1 cellular context compared by ENCODE assay signal in the genomic region with DNA sequence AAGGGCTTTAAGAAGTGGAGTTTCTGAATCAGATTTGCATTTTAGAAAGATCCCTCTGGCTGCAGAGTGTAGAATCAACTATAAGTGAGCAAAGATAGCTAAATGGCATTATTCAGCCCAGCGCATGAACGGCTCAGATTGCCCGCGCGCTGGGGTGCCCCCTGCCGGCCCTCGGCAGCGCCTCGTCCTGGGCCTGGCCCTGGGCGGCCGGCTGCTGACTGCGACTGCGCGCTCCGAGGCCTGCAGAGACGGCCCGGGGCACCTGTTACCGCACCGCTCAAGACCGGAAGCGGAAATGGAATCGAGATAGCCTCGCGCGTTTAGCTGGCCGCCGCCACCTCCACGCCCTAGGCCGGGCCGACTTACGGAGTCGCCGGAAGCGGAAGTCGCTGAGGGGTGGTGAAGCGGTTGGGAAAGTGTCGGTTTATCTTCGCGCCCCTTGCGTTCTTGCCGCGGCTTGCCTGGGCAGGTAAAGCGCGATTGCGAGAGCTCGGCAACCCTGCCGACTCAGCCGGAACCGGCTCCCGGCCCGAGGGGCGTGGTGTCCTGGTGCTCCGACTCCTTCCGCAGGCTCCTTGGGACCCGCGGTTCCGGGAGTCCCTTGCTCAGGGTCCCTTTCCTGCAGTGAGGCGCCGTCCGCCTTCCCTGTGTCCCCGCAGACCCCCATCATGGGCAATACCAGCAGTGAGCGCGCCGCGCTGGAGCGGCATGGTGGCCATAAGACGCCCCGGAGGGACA.
A peak's percentile ranks its signal among the peaks of the same experiment; 100 is the strongest.
TF ChIP-seq lines count a peak whose summit lies in the region.

A gene with protein sequence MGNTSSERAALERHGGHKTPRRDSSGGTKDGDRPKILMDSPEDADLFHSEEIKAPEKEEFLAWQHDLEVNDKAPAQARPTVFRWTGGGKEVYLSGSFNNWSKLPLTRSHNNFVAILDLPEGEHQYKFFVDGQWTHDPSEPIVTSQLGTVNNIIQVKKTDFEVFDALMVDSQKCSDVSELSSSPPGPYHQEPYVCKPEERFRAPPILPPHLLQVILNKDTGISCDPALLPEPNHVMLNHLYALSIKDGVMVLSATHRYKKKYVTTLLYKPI (plus strand): TSS at position 557 of the 738 bp plus-strand sequence. CDS start 112 bp downstream, at position 669.

TF ChIP-seq in HEK293, 187 proteins besides CTCF, POLR2A, EP300 and RAD21 (continued from another document and continues in another):
- TF ChIP-seq KLF10 (tag by site-specific recombination; IDR thresholded peaks at IDR 0.05) (no peak), ZNF404 (tag by site-specific recombination; IDR thresholded peaks at IDR 0.05) (no peak), ZNF571 (tag by site-specific recombination; IDR thresholded peaks at IDR 0.05) (no peak), ZNF426 (tag by site-specific recombination; IDR thresholded peaks at IDR 0.05) (no peak), ZNF521 (tag by site-specific recombination; IDR thresholded peaks at IDR 0.05) (no peak), ZNF292 (tag by site-specific recombination; IDR thresholded peaks at IDR 0.05; ENCODE audit: borderline replicate concordance, low read depth) (no peak), ZNF155 (tag by site-specific recombination; IDR thresholded peaks at IDR 0.05) (no peak), ZNF184 (tag by site-specific recombination; IDR thresholded peaks at IDR 0.05) (no peak), ZNF555 (tag by site-specific recombination; conservative IDR thresholded peaks at IDR 0.05) (no peak), ZNF768 (tag by site-specific recombination; IDR thresholded peaks at IDR 0.05) (no peak), ZBTB17 (tag by site-specific recombination; IDR thresholded peaks at IDR 0.05) (peak; percentile 82), ZNF174 (tag by site-specific recombination; IDR thresholded peaks at IDR 0.05) (no peak), ZNF202 (tag by site-specific recombination; IDR thresholded peaks at IDR 0.05; ENCODE audit: borderline replicate concordance) (no peak), ZBTB1 (tag by site-specific recombination; IDR thresholded peaks at IDR 0.05) (peak; percentile 100), PRDM1 (tag by site-specific recombination; IDR thresholded peaks at IDR 0.05) (no peak), ZBTB48 (tag by site-specific recombination; IDR thresholded peaks at IDR 0.05) (peak; percentile 92), YY1 (tag by site-specific recombination; IDR thresholded peaks at IDR 0.05) (peak; percentile 59; the same call in 1 of the 2 replicates), HOXA7 (CRISPR knock-in tag; IDR thresholded peaks at IDR 0.05; ENCODE audit: borderline replicate concordance) (no peak), ZNF24 (tag by site-specific recombination; IDR thresholded peaks at IDR 0.05) (no peak; the same call in 1 of the 2 replicates), ZNF221 (tag by site-specific recombination; IDR thresholded peaks at IDR 0.05; ENCODE audit: borderline replicate concordance) (no peak), REPIN1 (tag by site-specific recombination; IDR thresholded peaks at IDR 0.05; ENCODE audit: low read depth) (no peak; the same call in 1 of the 2 replicates), ZNF549 (tag by site-specific recombination; IDR thresholded peaks at IDR 0.05) (no peak), ZNF626 (tag by site-specific recombination; IDR thresholded peaks at IDR 0.05) (no peak), ZNF138 (tag by site-specific recombination; IDR thresholded peaks at IDR 0.05; ENCODE audit: borderline replicate concordance) (no peak), ZNF544 (tag by site-specific recombination; IDR thresholded peaks at IDR 0.05) (no peak), GFI1B (tag by site-specific recombination; IDR thresholded peaks at IDR 0.05) (no peak), ZNF623 (tag by site-specific recombination; IDR thresholded peaks at IDR 0.05) (no peak), WT1 (tag by site-specific recombination; IDR thresholded peaks at IDR 0.05) (no peak)
- TF ChIP-seq, protein P1, sequence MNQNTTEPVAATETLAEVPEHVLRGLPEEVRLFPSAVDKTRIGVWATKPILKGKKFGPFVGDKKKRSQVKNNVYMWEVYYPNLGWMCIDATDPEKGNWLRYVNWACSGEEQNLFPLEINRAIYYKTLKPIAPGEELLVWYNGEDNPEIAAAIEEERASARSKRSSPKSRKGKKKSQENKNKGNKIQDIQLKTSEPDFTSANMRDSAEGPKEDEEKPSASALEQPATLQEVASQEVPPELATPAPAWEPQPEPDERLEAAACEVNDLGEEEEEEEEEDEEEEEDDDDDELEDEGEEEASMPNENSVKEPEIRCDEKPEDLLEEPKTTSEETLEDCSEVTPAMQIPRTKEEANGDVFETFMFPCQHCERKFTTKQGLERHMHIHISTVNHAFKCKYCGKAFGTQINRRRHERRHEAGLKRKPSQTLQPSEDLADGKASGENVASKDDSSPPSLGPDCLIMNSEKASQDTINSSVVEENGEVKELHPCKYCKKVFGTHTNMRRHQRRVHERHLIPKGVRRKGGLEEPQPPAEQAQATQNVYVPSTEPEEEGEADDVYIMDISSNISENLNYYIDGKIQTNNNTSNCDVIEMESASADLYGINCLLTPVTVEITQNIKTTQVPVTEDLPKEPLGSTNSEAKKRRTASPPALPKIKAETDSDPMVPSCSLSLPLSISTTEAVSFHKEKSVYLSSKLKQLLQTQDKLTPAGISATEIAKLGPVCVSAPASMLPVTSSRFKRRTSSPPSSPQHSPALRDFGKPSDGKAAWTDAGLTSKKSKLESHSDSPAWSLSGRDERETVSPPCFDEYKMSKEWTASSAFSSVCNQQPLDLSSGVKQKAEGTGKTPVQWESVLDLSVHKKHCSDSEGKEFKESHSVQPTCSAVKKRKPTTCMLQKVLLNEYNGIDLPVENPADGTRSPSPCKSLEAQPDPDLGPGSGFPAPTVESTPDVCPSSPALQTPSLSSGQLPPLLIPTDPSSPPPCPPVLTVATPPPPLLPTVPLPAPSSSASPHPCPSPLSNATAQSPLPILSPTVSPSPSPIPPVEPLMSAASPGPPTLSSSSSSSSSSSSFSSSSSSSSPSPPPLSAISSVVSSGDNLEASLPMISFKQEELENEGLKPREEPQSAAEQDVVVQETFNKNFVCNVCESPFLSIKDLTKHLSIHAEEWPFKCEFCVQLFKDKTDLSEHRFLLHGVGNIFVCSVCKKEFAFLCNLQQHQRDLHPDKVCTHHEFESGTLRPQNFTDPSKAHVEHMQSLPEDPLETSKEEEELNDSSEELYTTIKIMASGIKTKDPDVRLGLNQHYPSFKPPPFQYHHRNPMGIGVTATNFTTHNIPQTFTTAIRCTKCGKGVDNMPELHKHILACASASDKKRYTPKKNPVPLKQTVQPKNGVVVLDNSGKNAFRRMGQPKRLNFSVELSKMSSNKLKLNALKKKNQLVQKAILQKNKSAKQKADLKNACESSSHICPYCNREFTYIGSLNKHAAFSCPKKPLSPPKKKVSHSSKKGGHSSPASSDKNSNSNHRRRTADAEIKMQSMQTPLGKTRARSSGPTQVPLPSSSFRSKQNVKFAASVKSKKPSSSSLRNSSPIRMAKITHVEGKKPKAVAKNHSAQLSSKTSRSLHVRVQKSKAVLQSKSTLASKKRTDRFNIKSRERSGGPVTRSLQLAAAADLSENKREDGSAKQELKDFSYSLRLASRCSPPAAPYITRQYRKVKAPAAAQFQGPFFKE (tag by site-specific recombination; IDR thresholded peaks at IDR 0.05; ENCODE audit: borderline replicate concordance) = no peak
- TF ChIP-seq, protein P2, sequence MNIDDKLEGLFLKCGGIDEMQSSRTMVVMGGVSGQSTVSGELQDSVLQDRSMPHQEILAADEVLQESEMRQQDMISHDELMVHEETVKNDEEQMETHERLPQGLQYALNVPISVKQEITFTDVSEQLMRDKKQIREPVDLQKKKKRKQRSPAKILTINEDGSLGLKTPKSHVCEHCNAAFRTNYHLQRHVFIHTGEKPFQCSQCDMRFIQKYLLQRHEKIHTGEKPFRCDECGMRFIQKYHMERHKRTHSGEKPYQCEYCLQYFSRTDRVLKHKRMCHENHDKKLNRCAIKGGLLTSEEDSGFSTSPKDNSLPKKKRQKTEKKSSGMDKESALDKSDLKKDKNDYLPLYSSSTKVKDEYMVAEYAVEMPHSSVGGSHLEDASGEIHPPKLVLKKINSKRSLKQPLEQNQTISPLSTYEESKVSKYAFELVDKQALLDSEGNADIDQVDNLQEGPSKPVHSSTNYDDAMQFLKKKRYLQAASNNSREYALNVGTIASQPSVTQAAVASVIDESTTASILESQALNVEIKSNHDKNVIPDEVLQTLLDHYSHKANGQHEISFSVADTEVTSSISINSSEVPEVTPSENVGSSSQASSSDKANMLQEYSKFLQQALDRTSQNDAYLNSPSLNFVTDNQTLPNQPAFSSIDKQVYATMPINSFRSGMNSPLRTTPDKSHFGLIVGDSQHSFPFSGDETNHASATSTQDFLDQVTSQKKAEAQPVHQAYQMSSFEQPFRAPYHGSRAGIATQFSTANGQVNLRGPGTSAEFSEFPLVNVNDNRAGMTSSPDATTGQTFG (tag by site-specific recombination; IDR thresholded peaks at IDR 0.05; ENCODE audit: borderline replicate concordance) = no peak
- TF ChIP-seq, protein P3, sequence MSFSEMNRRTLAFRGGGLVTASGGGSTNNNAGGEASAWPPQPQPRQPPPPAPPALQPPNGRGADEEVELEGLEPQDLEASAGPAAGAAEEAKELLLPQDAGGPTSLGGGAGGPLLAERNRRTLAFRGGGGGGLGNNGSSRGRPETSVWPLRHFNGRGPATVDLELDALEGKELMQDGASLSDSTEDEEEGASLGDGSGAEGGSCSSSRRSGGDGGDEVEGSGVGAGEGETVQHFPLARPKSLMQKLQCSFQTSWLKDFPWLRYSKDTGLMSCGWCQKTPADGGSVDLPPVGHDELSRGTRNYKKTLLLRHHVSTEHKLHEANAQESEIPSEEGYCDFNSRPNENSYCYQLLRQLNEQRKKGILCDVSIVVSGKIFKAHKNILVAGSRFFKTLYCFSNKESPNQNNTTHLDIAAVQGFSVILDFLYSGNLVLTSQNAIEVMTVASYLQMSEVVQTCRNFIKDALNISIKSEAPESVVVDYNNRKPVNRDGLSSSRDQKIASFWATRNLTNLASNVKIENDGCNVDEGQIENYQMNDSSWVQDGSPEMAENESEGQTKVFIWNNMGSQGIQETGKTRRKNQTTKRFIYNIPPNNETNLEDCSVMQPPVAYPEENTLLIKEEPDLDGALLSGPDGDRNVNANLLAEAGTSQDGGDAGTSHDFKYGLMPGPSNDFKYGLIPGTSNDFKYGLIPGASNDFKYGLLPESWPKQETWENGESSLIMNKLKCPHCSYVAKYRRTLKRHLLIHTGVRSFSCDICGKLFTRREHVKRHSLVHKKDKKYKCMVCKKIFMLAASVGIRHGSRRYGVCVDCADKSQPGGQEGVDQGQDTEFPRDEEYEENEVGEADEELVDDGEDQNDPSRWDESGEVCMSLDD (tag by site-specific recombination; IDR thresholded peaks at IDR 0.05) = no peak
- TF ChIP-seq, protein P4, sequence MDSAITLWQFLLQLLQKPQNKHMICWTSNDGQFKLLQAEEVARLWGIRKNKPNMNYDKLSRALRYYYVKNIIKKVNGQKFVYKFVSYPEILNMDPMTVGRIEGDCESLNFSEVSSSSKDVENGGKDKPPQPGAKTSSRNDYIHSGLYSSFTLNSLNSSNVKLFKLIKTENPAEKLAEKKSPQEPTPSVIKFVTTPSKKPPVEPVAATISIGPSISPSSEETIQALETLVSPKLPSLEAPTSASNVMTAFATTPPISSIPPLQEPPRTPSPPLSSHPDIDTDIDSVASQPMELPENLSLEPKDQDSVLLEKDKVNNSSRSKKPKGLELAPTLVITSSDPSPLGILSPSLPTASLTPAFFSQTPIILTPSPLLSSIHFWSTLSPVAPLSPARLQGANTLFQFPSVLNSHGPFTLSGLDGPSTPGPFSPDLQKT (IDR thresholded peaks at IDR 0.05; ENCODE audit: borderline replicate concordance, low read depth, low read length) = peak; percentile 70; the same call in 1 of the 2 replicates
- TF ChIP-seq, protein P5, sequence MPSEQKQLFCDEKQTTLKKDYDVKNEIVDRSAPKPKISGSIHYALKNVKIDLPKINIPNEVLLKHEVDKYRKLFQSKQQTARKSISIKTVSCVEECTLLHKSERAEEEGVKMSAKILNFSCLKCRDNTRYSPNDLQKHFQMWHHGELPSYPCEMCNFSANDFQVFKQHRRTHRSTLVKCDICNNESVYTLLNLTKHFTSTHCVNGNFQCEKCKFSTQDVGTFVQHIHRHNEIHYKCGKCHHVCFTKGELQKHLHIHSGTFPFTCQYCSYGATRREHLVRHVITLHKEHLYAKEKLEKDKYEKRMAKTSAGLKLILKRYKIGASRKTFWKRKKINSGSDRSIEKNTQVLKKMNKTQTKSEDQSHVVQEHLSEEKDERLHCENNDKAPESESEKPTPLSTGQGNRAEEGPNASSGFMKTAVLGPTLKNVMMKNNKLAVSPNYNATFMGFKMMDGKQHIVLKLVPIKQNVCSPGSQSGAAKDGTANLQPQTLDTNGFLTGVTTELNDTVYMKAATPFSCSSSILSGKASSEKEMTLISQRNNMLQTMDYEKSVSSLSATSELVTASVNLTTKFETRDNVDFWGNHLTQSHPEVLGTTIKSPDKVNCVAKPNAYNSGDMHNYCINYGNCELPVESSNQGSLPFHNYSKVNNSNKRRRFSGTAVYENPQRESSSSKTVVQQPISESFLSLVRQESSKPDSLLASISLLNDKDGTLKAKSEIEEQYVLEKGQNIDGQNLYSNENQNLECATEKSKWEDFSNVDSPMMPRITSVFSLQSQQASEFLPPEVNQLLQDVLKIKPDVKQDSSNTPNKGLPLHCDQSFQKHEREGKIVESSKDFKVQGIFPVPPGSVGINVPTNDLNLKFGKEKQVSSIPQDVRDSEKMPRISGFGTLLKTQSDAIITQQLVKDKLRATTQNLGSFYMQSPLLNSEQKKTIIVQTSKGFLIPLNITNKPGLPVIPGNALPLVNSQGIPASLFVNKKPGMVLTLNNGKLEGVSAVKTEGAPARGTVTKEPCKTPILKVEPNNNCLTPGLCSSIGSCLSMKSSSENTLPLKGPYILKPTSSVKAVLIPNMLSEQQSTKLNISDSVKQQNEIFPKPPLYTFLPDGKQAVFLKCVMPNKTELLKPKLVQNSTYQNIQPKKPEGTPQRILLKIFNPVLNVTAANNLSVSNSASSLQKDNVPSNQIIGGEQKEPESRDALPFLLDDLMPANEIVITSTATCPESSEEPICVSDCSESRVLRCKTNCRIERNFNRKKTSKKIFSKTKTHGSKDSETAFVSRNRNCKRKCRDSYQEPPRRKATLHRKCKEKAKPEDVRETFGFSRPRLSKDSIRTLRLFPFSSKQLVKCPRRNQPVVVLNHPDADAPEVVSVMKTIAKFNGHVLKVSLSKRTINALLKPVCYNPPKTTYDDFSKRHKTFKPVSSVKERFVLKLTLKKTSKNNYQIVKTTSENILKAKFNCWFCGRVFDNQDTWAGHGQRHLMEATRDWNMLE (tag by site-specific recombination; conservative IDR thresholded peaks at IDR 0.05; ENCODE audit: low read depth) = peak; percentile 99
